ENCODE assay signal across 10 cellular contexts in the genomic region with DNA sequence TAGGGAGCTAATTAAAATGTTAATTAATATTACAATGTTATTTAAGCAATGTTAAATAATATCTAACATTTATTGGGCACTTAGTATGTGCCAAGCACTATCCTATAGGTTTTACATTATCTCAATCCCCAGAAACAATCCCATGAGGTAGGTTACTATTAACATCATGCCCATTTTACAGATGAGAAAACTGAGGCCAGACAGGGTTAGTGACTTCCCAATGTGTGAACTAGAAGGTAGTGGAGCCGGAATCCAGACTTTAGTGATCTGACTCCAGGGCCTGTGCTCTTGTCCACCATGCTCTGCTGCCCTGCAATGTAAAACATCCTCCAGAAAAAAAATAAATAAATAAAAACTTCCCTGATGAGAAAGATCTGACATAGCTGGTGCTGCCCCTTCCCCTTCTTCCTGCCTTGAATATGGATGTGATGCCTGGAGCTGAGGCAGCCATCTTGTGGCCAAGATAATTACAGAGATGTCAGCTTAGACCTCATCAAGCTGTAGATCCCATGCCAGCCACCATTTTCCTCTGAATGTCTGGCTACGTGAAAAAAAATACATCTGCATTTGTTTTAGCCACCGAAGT. TPM values are rescaled to one million over a fixed set of nuclear protein-coding genes. Genes with fewer than 3 reads are reported as not detected.
"Had no signal": no experiment of that assay in that cellular context is flagged by ENCODE, and none has a peak within 500 bp of the region (broad histone marks: within the 10 kb centered on the region; RNA-seq: fewer than 3 reads in every experiment).

No MANE protein-coding gene starts in this region.

- H2AFZ ChIP-seq: GM23338 had no signal

- H3K27ac ChIP-seq: HL-60 had no signal

- H3K4me1 ChIP-seq: HAP-1 had no signal

- H3K36me3 ChIP-seq: HAP-1 had no signal

- H3K4me3 ChIP-seq: GM23338, HAP-1 had no signal

- DNase-seq: H7, HFFc6, IMR-90, KBM-7 had no signal

- ATAC-seq: GM23338, HCT116 had no signal

- H3K4me2 ChIP-seq: GM23338 had no signal

RNA-seq across cellular contexts. Expression of a gene that starts 7.6 kb away (rescaled TPM):
- total RNA-seq: GM23338, H4, H7, HFFc6, HT1080, IMR-90 had no signal
- polyA plus RNA-seq: GM23338, IMR-90 had no signal

RNA-seq across cellular contexts. Expression of a gene that starts 10.7 kb away (rescaled TPM):
- total RNA-seq: H7, HFFc6, HT1080, IMR-90 had no signal
- polyA plus RNA-seq: GM23338, IMR-90 had no signal

RNA-seq across cellular contexts. Expression of a gene that starts 26.9 kb away (rescaled TPM):
- total RNA-seq: GM23338, H4, H7, HFFc6, HT1080, IMR-90 had no signal
- polyA plus RNA-seq: GM23338, IMR-90 had no signal
